Comparison of ENCODE assay signal across 26 cellular contexts in genomic region chr9:93702261-93702660, GRCh38.
DNase-seq lines count a peak whose midpoint lies in the region; ATAC-seq, FAIRE-seq and TF ChIP-seq lines count a peak whose summit lies in the region.
"Had no signal": no experiment of that assay in that cellular context is flagged by ENCODE, and none has a peak within 500 bp of the region (broad histone marks: within the 10 kb centered on the region; RNA-seq: fewer than 3 reads in every experiment).

No MANE protein-coding gene starts in this region.

- H3K36me3 ChIP-seq in OCI-LY3 (replicated peaks; ENCODE audit: low read depth, low read length) (no peaks in the 10 kb centered on the region), keratinocyte (ENCODE audit: control insufficient read depth in 2 of 2, extremely low read depth in 1 of 2, insufficient read depth in 2 of 2, low read length in 2 of 2) (no peaks in the 10 kb centered on the region)
- H3K36me3 ChIP-seq: BLaER1 had no signal

- CTCF ChIA-PET in activated CD8-positive, alpha-beta T cell treated with anti-CD3 and anti-CD28 coated beads, Interleukin-2, amount 10 ng/mL, durations not matched to agents 7 days and 5 days (lab: Charles Lee), result interaction anchor here (1.0 kb wide), 1 partner anchor 51 kb away, joined by 3 read pairs; no protein-coding TSS in a partner anchor

- no peak for TF ChIP-seq POLR2A in GM12892 (IDR thresholded peaks at IDR 0.05; ENCODE audit: low read depth, low read length)

- H4K20me1 ChIP-seq in OCI-LY3 (ENCODE audit: insufficient read depth, low read length) (no peaks in the 10 kb centered on the region), keratinocyte (ENCODE audit: control insufficient read depth, extremely low read depth, insufficient read depth, low read length) (no peaks in the 10 kb centered on the region)
- H4K20me1 ChIP-seq: BLaER1 had no signal

- H3K4me2 ChIP-seq in OCI-LY3 (ENCODE audit: low read length) (no peak overlapping the region), keratinocyte (ENCODE audit: control insufficient read depth, extremely low read depth, insufficient read depth, low read depth, low read length) (no peak overlapping the region)
- H3K4me2 ChIP-seq: BLaER1, smooth muscle cell had no signal

- no peak for ATAC-seq in natural killer cell treated with Interleukin-12 subunit alpha and Interleukin-12 subunit beta and Interleukin-15 and Interleukin-18, amount 100 ng/mL, for 72 hours
- ATAC-seq in activated CD8-positive, alpha-beta T cell treated with anti-CD3 and anti-CD28 coated beads, Interleukin-2, amount 10 ng/mL, durations not matched to agents 7 days and 5 days, result no peak
- ATAC-seq: activated CD4-positive, alpha-beta T cell treated with anti-CD3 and anti-CD28 coated beads for 36 hours; activated T-cell treated with anti-CD3 and anti-CD28 coated beads, Interleukin-2, amount 50 U/mL, for 4 hours; naive thymus-derived CD8-positive, alpha-beta T cell had no signal

- H3K9me3 ChIP-seq in OCI-LY3 (ENCODE audit: insufficient read depth, low read length) (no peaks in the 10 kb centered on the region), keratinocyte (ENCODE audit: control insufficient read depth, low read depth, low read length) (no peaks in the 10 kb centered on the region)

- FAIRE-seq in keratinocyte (lab: Jason Lieb, UNC) (no peak), GM12892 (lab: Jason Lieb, UNC) (no peak)

- H3K4me3 Mint-ChIP-seq in natural killer cell treated with Interleukin-12 subunit alpha and Interleukin-12 subunit beta and Interleukin-15 and Interleukin-18, amount 100 ng/mL, for 72 hours, result no peak overlapping the region
- no peak overlapping the region for H3K4me3 Mint-ChIP-seq in activated CD8-positive, alpha-beta T cell treated with anti-CD3 and anti-CD28 coated beads, Interleukin-2, amount 10 ng/mL, durations not matched to agents 7 days and 5 days
- H3K4me3 Mint-ChIP-seq: activated CD4-positive, alpha-beta T cell treated with anti-CD3 and anti-CD28 coated beads for 36 hours; activated T-cell treated with anti-CD3 and anti-CD28 coated beads, Interleukin-2, amount 50 U/mL, for 4 hours; central memory CD8-positive, alpha-beta T cell; naive thymus-derived CD8-positive, alpha-beta T cell had no signal

- no peak overlapping the region for H3K9ac ChIP-seq in OCI-LY3 (ENCODE audit: low read length)
- H3K9ac ChIP-seq in keratinocyte (ENCODE audit: control insufficient read depth, extremely low read depth, insufficient read depth, low read length), result no peak overlapping the region
- H3K9ac ChIP-seq: BLaER1 had no signal

- H3K27ac Mint-ChIP-seq in natural killer cell treated with Interleukin-12 subunit alpha and Interleukin-12 subunit beta and Interleukin-15 and Interleukin-18, amount 100 ng/mL, for 72 hours, result no peak overlapping the region
- H3K27ac Mint-ChIP-seq in activated CD8-positive, alpha-beta T cell treated with anti-CD3 and anti-CD28 coated beads, Interleukin-2, amount 10 ng/mL, durations not matched to agents 7 days and 5 days, result no peak overlapping the region
- H3K27ac Mint-ChIP-seq: activated CD4-positive, alpha-beta T cell treated with anti-CD3 and anti-CD28 coated beads for 36 hours; naive thymus-derived CD8-positive, alpha-beta T cell had no signal

- peaks cover 16% of the 10 kb centered on the region for H3K4me1 ChIP-seq in OCI-LY3 (ENCODE audit: low read length)
- no peaks in the 10 kb centered on the region for H3K4me1 ChIP-seq in keratinocyte (ENCODE audit: control insufficient read depth, extremely low read depth, insufficient read depth, low read length)

- dilution Hi-C loops in keratinocyte (cut with MboI; ENCODE audit: extremely low pct_ligation_motif_present, low sequenced_read_pairs), result no loop called here

- H3K9me1 ChIP-seq in keratinocyte (ENCODE audit: control insufficient read depth, extremely low read depth, insufficient read depth, low read length), result no peaks in the 10 kb centered on the region

- H3K27me3 Mint-ChIP-seq in natural killer cell treated with Interleukin-12 subunit alpha and Interleukin-12 subunit beta and Interleukin-15 and Interleukin-18, amount 100 ng/mL, for 72 hours, result peaks cover 10 to 14% of the 10 kb centered on the region in 2 donors
- peaks cover 6% of the 10 kb centered on the region for H3K27me3 Mint-ChIP-seq in activated CD8-positive, alpha-beta T cell treated with anti-CD3 and anti-CD28 coated beads, Interleukin-2, amount 10 ng/mL, durations not matched to agents 7 days and 5 days (ENCODE audit: low read depth)
- H3K27me3 Mint-ChIP-seq: activated CD4-positive, alpha-beta T cell treated with anti-CD3 and anti-CD28 coated beads for 36 hours had no signal

- DNase-seq in AG09319 (ENCODE audit: extremely low read depth, low read depth) (no peak), keratinocyte (ENCODE audit: low read depth, low spot score) (no peak), GM12892 (ENCODE audit: insufficient read length) (no peak), HT-29 (ENCODE audit: low spot score) (no peak)
- no peak for DNase-seq in natural killer cell treated with Interleukin-12 subunit alpha and Interleukin-12 subunit beta and Interleukin-15 and Interleukin-18, amount 100 ng/mL, for 72 hours (ENCODE audit: low spot score)
- DNase-seq in activated CD8-positive, alpha-beta T cell treated with anti-CD3 and anti-CD28 coated beads, Interleukin-2, amount 10 ng/mL, durations not matched to agents 7 days and 5 days, result no peak
- DNase-seq: activated CD4-positive, alpha-beta T cell treated with anti-CD3 and anti-CD28 coated beads for 36 hours; activated naive CD4-positive, alpha-beta T cell; activated T-cell treated with anti-CD3 and anti-CD28 coated beads, Interleukin-2, amount 50 U/mL, for 4 hours; DND-41; GOT3; KG1; midbrain; naive thymus-derived CD8-positive, alpha-beta T cell; NCI-H1417 treated with DMSO at 0.1 percent for 48 hours; NCI-H2107; NCI-H446 treated with DMSO at 0.1 percent for 48 hours; OCI-M1; retina; Right ventricle myocardium superior; stimulated activated CD4-positive, alpha-beta T cell treated with anti-CD3 and anti-CD28 coated beads, Interleukin-2, amount 100 ng/mL, for 24 hours had no signal

- H3K79me2 ChIP-seq in OCI-LY3 (ENCODE audit: low read length), result no peaks in the 10 kb centered on the region
- H3K79me2 ChIP-seq in keratinocyte (ENCODE audit: control insufficient read depth, insufficient read depth, low read length), result no peaks in the 10 kb centered on the region

- H3K4me3 ChIP-seq in OCI-LY3 (ENCODE audit: low read length) (no peak overlapping the region), keratinocyte (ENCODE audit: control insufficient read depth in 2 of 3, extremely low read depth in 1 of 3, insufficient read depth in 2 of 3, low read depth in 1 of 3, low read length in 3 of 3) (no peak overlapping the region)
- H3K4me3 ChIP-seq: BLaER1, smooth muscle cell had no signal

- POLR2A ChIA-PET in activated CD8-positive, alpha-beta T cell treated with anti-CD3 and anti-CD28 coated beads, Interleukin-2, amount 10 ng/mL, durations not matched to agents 7 days and 5 days (lab: Charles Lee), result interaction anchor here (0.9 kb wide), 1 partner anchor 43 kb away, joined by 4 read pairs; no protein-coding TSS in a partner anchor

- peaks cover 4% of the 10 kb centered on the region for H3K9me3 Mint-ChIP-seq in natural killer cell treated with Interleukin-12 subunit alpha and Interleukin-12 subunit beta and Interleukin-15 and Interleukin-18, amount 100 ng/mL, for 72 hours
- H3K9me3 Mint-ChIP-seq in activated CD8-positive, alpha-beta T cell treated with anti-CD3 and anti-CD28 coated beads, Interleukin-2, amount 10 ng/mL, durations not matched to agents 7 days and 5 days (ENCODE audit: insufficient read depth), result peaks cover 5% of the 10 kb centered on the region

- TF ChIP-seq CTCF in AG09319 (IDR thresholded peaks at IDR 0.05; ENCODE audit: low read depth, low read length) (peak; percentile 8), GM12874 (IDR thresholded peaks at IDR 0.05; ENCODE audit: insufficient read depth, low read depth, low read length) (0 out of 2 replicates have a peak, but pooled peaks have one; percentile 2), OCI-LY3 (IDR thresholded peaks at IDR 0.05; ENCODE audit: low read depth, low read length) (peak; percentile 33; the same call in 1 of the 2 replicates), keratinocyte (optimal IDR thresholded peaks at IDR 0.05 in 1 of 3, IDR thresholded peaks at IDR 0.05 in 1 of 3, conservative IDR thresholded peaks at IDR 0.05 in 1 of 3; ENCODE audit: extremely low read depth in 1 of 3, insufficient read depth in 2 of 3, low read length in 3 of 3) (peak in 2 of 3 experiments; percentile 5 to 11)

- H3K4me1 Mint-ChIP-seq in natural killer cell treated with Interleukin-12 subunit alpha and Interleukin-12 subunit beta and Interleukin-15 and Interleukin-18, amount 100 ng/mL, for 72 hours (ENCODE audit: low read depth in 2 of 2), result no peaks in the 10 kb centered on the region
- no peaks in the 10 kb centered on the region for H3K4me1 Mint-ChIP-seq in activated CD8-positive, alpha-beta T cell treated with anti-CD3 and anti-CD28 coated beads, Interleukin-2, amount 10 ng/mL, durations not matched to agents 7 days and 5 days (ENCODE audit: low read depth)
- H3K4me1 Mint-ChIP-seq: activated CD4-positive, alpha-beta T cell treated with anti-CD3 and anti-CD28 coated beads for 36 hours; central memory CD8-positive, alpha-beta T cell; naive thymus-derived CD8-positive, alpha-beta T cell had no signal

- no peaks in the 10 kb centered on the region for H3K36me3 Mint-ChIP-seq in natural killer cell treated with Interleukin-12 subunit alpha and Interleukin-12 subunit beta and Interleukin-15 and Interleukin-18, amount 100 ng/mL, for 72 hours
- no peaks in the 10 kb centered on the region for H3K36me3 Mint-ChIP-seq in activated CD8-positive, alpha-beta T cell treated with anti-CD3 and anti-CD28 coated beads, Interleukin-2, amount 10 ng/mL, durations not matched to agents 7 days and 5 days (ENCODE audit: low read depth)

- H2AFZ ChIP-seq in OCI-LY3 (ENCODE audit: low read depth, low read length) (no peak overlapping the region), keratinocyte (ENCODE audit: control insufficient read depth, low read length) (no peak overlapping the region)

- no peak overlapping the region for H3K27ac ChIP-seq in OCI-LY3 (ENCODE audit: low read length)
- no peak overlapping the region for H3K27ac ChIP-seq in keratinocyte (ENCODE audit: control insufficient read depth, insufficient read depth, low read length)
- H3K27ac ChIP-seq: BLaER1 had no signal

- H3K27me3 ChIP-seq in OCI-LY3 (ENCODE audit: low read depth, low read length) (no peaks in the 10 kb centered on the region), keratinocyte (ENCODE audit: control insufficient read depth, extremely low read depth, insufficient read depth, low read length) (no peaks in the 10 kb centered on the region)
- H3K27me3 ChIP-seq: BLaER1 had no signal
